Comparison of ENCODE assay signal across 19 cellular contexts in the genomic region with DNA sequence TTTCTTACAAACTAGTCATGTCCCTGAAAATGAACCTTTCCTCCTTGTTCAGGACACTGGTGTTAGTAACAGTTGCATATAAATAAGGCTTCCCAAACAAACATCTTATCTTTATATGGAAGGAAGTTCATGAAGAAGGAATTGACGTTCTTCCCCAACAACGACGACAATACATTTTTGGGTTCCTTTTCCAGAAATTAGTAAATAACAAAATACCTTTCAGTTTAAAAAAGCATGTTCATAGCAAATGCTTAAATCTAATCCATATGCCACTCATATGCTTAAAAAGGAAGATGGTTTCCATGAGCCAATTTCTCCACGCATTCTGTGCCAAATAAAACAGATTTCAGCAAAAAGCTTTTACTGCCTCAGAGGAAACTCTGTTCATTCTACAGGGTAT.
DNase-seq lines count a peak whose midpoint lies in the region; TF ChIP-seq lines count a peak whose summit lies in the region.
"Had no signal": no experiment of that assay in that cellular context is flagged by ENCODE, and none has a peak within 500 bp of the region (broad histone marks: within the 10 kb centered on the region; RNA-seq: fewer than 3 reads in every experiment).

No MANE protein-coding gene starts in this region.

- DNase-seq in NCI-H1694 treated with DMSO at 0.1 percent for 48 hours (lab: John Stamatoyannopoulos, UW) (peak; percentile 4), NCI-H1694 (lab: John Stamatoyannopoulos, UW) (no peak), cerebellar cortex (ENCODE audit: low spot score) (peak; percentile 69), fibroblast of peridontal ligament (ENCODE audit: extremely low read depth) (peak; percentile 71), pulmonary artery endothelial cell (ENCODE audit: low read depth, low spot score) (peak; percentile 73), substantia nigra (lab: John Stamatoyannopoulos, UW) (no peak), NCI-H2029 treated with DMSO at 0.1 percent for 48 hours (lab: John Stamatoyannopoulos, UW) (no peak), lower leg skin (ENCODE audit: low spot score in 2 of 2) (no peak)
- DNase-seq: COR-L47, H7, KG1, NCI-H1092, NCI-H2171, NCI-H82, Peyer's patch, SHP77 had no signal

- H3K27ac ChIP-seq in substantia nigra (ENCODE audit: low read depth, low read length, poor library complexity, severe bottlenecking), result no peak overlapping the region
- H3K27ac ChIP-seq: 22Rv1; BLaER1 treated with 17β-estradiol and CSF1 and Interleukin-3, amounts not matched to agents 10 nM and 100 nM; Peyer's patch had no signal

- TF ChIP-seq CTCF in lower leg skin (IDR thresholded peaks at IDR 0.05), result no peak

- no peak for TF ChIP-seq POLR2A in lower leg skin (IDR thresholded peaks at IDR 0.05)

- 52 to 62% methylated on average over 4 of the region's 4 CpGs for WGBS in lower leg skin, 2 donors

- intact Hi-C loops in lower leg skin (cut with DNase I; ENCODE audit: low total_unique reads), result no loop called here

- H3K4me3 ChIP-seq in lower leg skin (ENCODE audit: low read depth, poor library complexity, severe bottlenecking), result no peak overlapping the region
- H3K4me3 ChIP-seq: BLaER1 treated with 17β-estradiol and CSF1 and Interleukin-3, amounts not matched to agents 10 nM and 100 nM; GM12878; Peyer's patch had no signal

Comparison
In these comparisons a context has a peak if more than half of its experiments do, and no peak if none do; other contexts are left out.
1. DNase-seq: peak in NCI-H1694 treated with DMSO at 0.1 percent for 48 hours (single experiment), cerebellar cortex (single experiment), fibroblast of peridontal ligament (single experiment) and pulmonary artery endothelial cell (single experiment); none in NCI-H1694 (single experiment), substantia nigra (0 of 49), NCI-H2029 treated with DMSO at 0.1 percent for 48 hours (single experiment) and lower leg skin (0 of 2).